Comparison of ENCODE assay signal across 23 cellular contexts in the genomic region with DNA sequence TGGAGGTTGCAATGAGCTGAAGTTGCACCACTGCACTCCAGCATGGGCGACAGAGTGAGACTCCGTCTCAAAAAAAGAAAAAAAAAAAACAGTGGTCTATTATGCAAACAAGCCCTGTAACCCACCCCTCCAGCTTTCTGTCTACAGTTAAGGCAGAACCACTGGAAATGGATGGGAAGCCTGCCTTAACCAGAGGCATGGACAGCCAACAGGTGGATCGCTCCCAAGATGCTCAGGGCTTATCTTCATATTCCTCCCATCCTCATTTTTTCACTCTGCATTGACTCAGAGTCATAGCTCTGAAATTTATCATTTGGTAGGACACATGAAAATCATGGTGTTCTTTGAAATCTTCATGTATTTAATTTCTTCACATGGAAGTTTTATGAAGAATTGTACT. TPM values are rescaled to one million over a fixed set of nuclear protein-coding genes. Genes with fewer than 3 reads are reported as not detected.
DNase-seq lines count a peak whose midpoint lies in the region; TF ChIP-seq lines count a peak whose summit lies in the region.
"Had no signal": no experiment of that assay in that cellular context is flagged by ENCODE, and none has a peak within 500 bp of the region (broad histone marks: within the 10 kb centered on the region; RNA-seq: fewer than 3 reads in every experiment).

No MANE protein-coding gene starts in this region.

- TF ChIP-seq CTCF in cardiac muscle cell (IDR thresholded peaks at IDR 0.05; ENCODE audit: low read depth, low read length) (no peak), right atrium auricular region (IDR thresholded peaks at IDR 0.05) (no peak), adrenal gland (IDR thresholded peaks at IDR 0.05) (no peak), spleen (IDR thresholded peaks at IDR 0.05 in 8 of 11, conservative IDR thresholded peaks at IDR 0.05 in 3 of 11) (no peak)

- DNase-seq in cardiac muscle cell (ENCODE audit: low read depth in 1 of 2, low spot score in 1 of 2) (no peak), right atrium auricular region (ENCODE audit: low spot score) (no peak), adrenal gland (no peak), spleen (no peak), erythroblast (lab: John Stamatoyannopoulos, UW) (no peak)
- no peak for DNase-seq in activated effector memory CD4-positive, alpha-beta T cell treated with Interleukin-2 at 50 U/mL for 16 hours
- DNase-seq: 8988T; ACHN; BE2C; C1 segment of cervical spinal cord; CD4-positive, alpha-beta memory T cell; CD4-positive, CD25-positive, alpha-beta regulatory T cell; CD8-positive, alpha-beta memory T cell; COR-L47; DMS 273 treated with DMSO at 0.1 percent for 48 hours; DMS153; DMS53; DMS79; DND-41; EL; GDM1 had no signal

- WGBS in adrenal gland, 4 donors: 58 to 89% (median 63%) methylated on average over 2 to 3 of the region's 3 CpGs
- WGBS in spleen, 5 donors: 57 to 67% (median 62%) methylated on average over 3 of the region's 3 CpGs

- no peak for TF ChIP-seq POLR2A in adrenal gland (IDR thresholded peaks at IDR 0.05)
- no peak for TF ChIP-seq POLR2A in spleen (IDR thresholded peaks at IDR 0.05)
- no peak for TF ChIP-seq POLR2A in erythroblast (IDR thresholded peaks at IDR 0.05; ENCODE audit: low read length)

- H3K4me1 ChIP-seq in cardiac muscle cell (ENCODE audit: low read depth): peaks cover 15% of the 10 kb centered on the region
- peaks cover 0 to 3% of the 10 kb centered on the region in 2 donors for H3K4me1 ChIP-seq in right atrium auricular region
- H3K4me1 ChIP-seq in adrenal gland (replicated peaks in 1 of 2): peaks cover 75 to 86% of the 10 kb centered on the region in 2 donors
- peaks cover 10 to 52% (median 14%) of the 10 kb centered on the region in 6 donors for H3K4me1 ChIP-seq in spleen
- H3K4me1 ChIP-seq: BE2C had no signal

- peaks cover 56% of the 10 kb centered on the region for H3K36me3 ChIP-seq in cardiac muscle cell
- peaks cover 84% of the 10 kb centered on the region for H3K36me3 ChIP-seq in right atrium auricular region
- peaks cover 0 to 79% of the 10 kb centered on the region in 2 donors for H3K36me3 ChIP-seq in adrenal gland (replicated peaks in 1 of 2)
- H3K36me3 ChIP-seq in spleen: peaks cover 2 to 99% (median 73%) of the 10 kb centered on the region in 6 donors

- H3K27me3 ChIP-seq in cardiac muscle cell: no peaks in the 10 kb centered on the region
- no peaks in the 10 kb centered on the region for H3K27me3 ChIP-seq in right atrium auricular region
- no peaks in the 10 kb centered on the region for H3K27me3 ChIP-seq in adrenal gland
- no peaks in the 10 kb centered on the region for H3K27me3 ChIP-seq in spleen (replicated peaks in 1 of 7)
- H3K27me3 ChIP-seq: BE2C, BLaER1 had no signal

- H3K9me3 ChIP-seq in cardiac muscle cell (ENCODE audit: low read depth) (no peaks in the 10 kb centered on the region), right atrium auricular region (no peaks in the 10 kb centered on the region), adrenal gland (replicated peaks in 1 of 3) (no peaks in the 10 kb centered on the region), spleen (no peaks in the 10 kb centered on the region)
- H3K9me3 ChIP-seq: BE2C, BLaER1 had no signal

- H3K4me3 ChIP-seq in cardiac muscle cell: no peak overlapping the region
- no peak overlapping the region for H3K4me3 ChIP-seq in right atrium auricular region
- no peak overlapping the region for H3K4me3 ChIP-seq in adrenal gland
- H3K4me3 ChIP-seq in spleen: no peak overlapping the region
- H3K4me3 ChIP-seq: BLaER1, GM12878 had no signal

- intact Hi-C loops in adrenal gland (cut with DNase I): loop anchor here in 1 of 2 donors (10.0 kb wide), 1 partner anchor 166 kb away; the partner anchor contains the start of gene PAFAH2
- intact Hi-C loops in spleen (cut with DNase I; ENCODE audit: low total_unique reads): loop anchor here (10.0 kb wide), 1 partner anchor 46 kb away; the partner anchor contains the start of gene PAQR7

- H3K27ac ChIP-seq in cardiac muscle cell: peak overlapping the region; percentile 84
- no peak overlapping the region for H3K27ac ChIP-seq in right atrium auricular region
- peak overlapping the region in 4 of 5 donors; percentile 50 to 85 (median 80) for H3K27ac ChIP-seq in adrenal gland
- peak overlapping the region in 5 of 8 donors; percentile 53 to 73 (median 71) for H3K27ac ChIP-seq in spleen
- H3K27ac ChIP-seq: BLaER1 had no signal

RNA-seq across cellular contexts. Expression of gene MTFR1L, which starts 8.7 kb away (rescaled TPM):
- total RNA-seq in cardiac muscle cell (158 and 197 TPM in 2 replicates), right atrium auricular region (100 to 1,000 TPM; 154 to 303 TPM), adrenal gland (100 to 1,000 TPM; 116 to 285 (median 184) TPM), spleen (10 to 100 TPM; 44.6 to 74.7 (median 53.7) TPM)
- polyA plus RNA-seq in cardiac muscle cell (251 and 266 TPM in 2 replicates), adrenal gland (100 to 1,000 TPM; 157 to 298 (median 284) TPM), spleen (10 to 100 TPM; 32.1 to 44.3 (median 43.0) TPM)

RNA-seq across cellular contexts. Expression of gene SELENON, which starts 28.5 kb away (rescaled TPM):
- total RNA-seq in cardiac muscle cell: 97.3 and 123 TPM in 2 replicates
- 111 and 130 TPM in 2 replicates for polyA plus RNA-seq in cardiac muscle cell
- total RNA-seq in right atrium auricular region: 10 to 100 TPM; 31.7 to 34.2 TPM
- total RNA-seq in adrenal gland: 100 to 1,000 TPM in 1 of 8 donors, 10 to 100 TPM in 7; 25.1 to 105 (median 75.5) TPM
- polyA plus RNA-seq in adrenal gland: 10 to 100 TPM; 35.6 to 75.9 (median 37.7) TPM
- 10 to 100 TPM; 41.4 to 80.9 (median 59.2) TPM for total RNA-seq in spleen
- 10 to 100 TPM in 1 of 3 donors, 1 to 10 TPM in 2; 9.7 to 25.8 (median 9.7) TPM for polyA plus RNA-seq in spleen

RNA-seq across cellular contexts. Expression of gene AUNIP, which starts 30.8 kb away (rescaled TPM):
- total RNA-seq in cardiac muscle cell: 3.0 and 4.4 TPM in 2 replicates
- 4.9 and 5.6 TPM in 2 replicates for polyA plus RNA-seq in cardiac muscle cell
- not detected for total RNA-seq in right atrium auricular region
- 1 to 10 TPM in 2 of 8 donors, under 1 TPM in 6; 0.24 to 1.5 (median 0.75) TPM for total RNA-seq in adrenal gland
- 1 to 10 TPM in 1 of 3 donors, under 1 TPM in 2; 0.56 to 1.2 (median 0.74) TPM for polyA plus RNA-seq in adrenal gland
- total RNA-seq in spleen: 1 to 10 TPM in 1 of 7 donors, under 1 TPM in 3, not detected in 3; 0.28 to 1.3 (median 0.71) TPM
- under 1 TPM; 0.07 to 0.61 (median 0.38) TPM for polyA plus RNA-seq in spleen
- total RNA-seq: CD4-positive, alpha-beta memory T cell; CD4-positive, CD25-positive, alpha-beta regulatory T cell had no signal
- polyA plus RNA-seq: CD4-positive, alpha-beta memory T cell; CD8-positive, alpha-beta memory T cell had no signal

RNA-seq across cellular contexts. Expression of gene PAQR7, which starts 47.0 kb away (rescaled TPM):
- 10.7 and 12.5 TPM in 2 replicates for total RNA-seq in cardiac muscle cell
- polyA plus RNA-seq in cardiac muscle cell: 2.1 and 3.1 TPM in 2 replicates
- total RNA-seq in right atrium auricular region: 1 to 10 TPM in 1 of 2 donors, under 1 TPM in 1; 0.85 to 2.9 TPM
- total RNA-seq in adrenal gland: 10 to 100 TPM; 31.1 to 71.8 (median 40.9) TPM
- 10 to 100 TPM; 19.9 to 26.1 (median 20.6) TPM for polyA plus RNA-seq in adrenal gland
- total RNA-seq in spleen: 10 to 100 TPM in 4 of 7 donors, 1 to 10 TPM in 3; 9.2 to 14.2 (median 11.9) TPM
- polyA plus RNA-seq in spleen: 1 to 10 TPM; 3.0 to 4.8 (median 4.0) TPM

Comparison
In these comparisons a context has a peak if more than half of its experiments do, and no peak if none do; other contexts are left out.
1. H3K27ac ChIP-seq: peak in cardiac muscle cell (single experiment), adrenal gland (4 of 5) and spleen (5 of 8); none in right atrium auricular region (0 of 2).